ENCODE assay signal across 8 cellular contexts in genomic region chr16:31507929-31508705, GRCh38. TPM values are rescaled to one million over a fixed set of nuclear protein-coding genes. Genes with fewer than 3 reads are reported as not detected.
A peak's percentile ranks its signal among the peaks of the same experiment; 100 is the strongest.
DNase-seq lines count a peak whose midpoint lies in the region; ATAC-seq, FAIRE-seq and TF ChIP-seq lines count a peak whose summit lies in the region.

Gene RUSF1, minus strand, starts transcription at chr16:31508391. Its CDS starts 18 bp downstream, at chr16:31508373.

- H3K9ac ChIP-seq in OCI-LY3 (ENCODE audit: low read length) = peak within 1 kb of the TSS; percentile 79

- H3K27ac ChIP-seq in OCI-LY3 (ENCODE audit: low read length) (peak within 1 kb of the TSS; percentile 52), epithelial cell of prostate (peak within 1 kb of the TSS; percentile 69)

- no peaks in the 10 kb centered on the region for H3K9me3 Mint-ChIP-seq in Calu3 (ENCODE audit: low read depth, unreplicated experiment)

- no TSS peak for BruUV-seq in Calu3 (replicated peaks; lab: Mats Ljungman, UMichigan)

- H3K4me1 Mint-ChIP-seq in Calu3 (ENCODE audit: low read depth, unreplicated experiment) = peaks cover 8% of the 10 kb centered on the region

- H3K9me3 ChIP-seq in OCI-LY3 (ENCODE audit: insufficient read depth, low read length) = no peaks in the 10 kb centered on the region

- DNase-seq in Calu3 (peak; percentile 93), HTR-8/SVneo (ENCODE audit: insufficient read length, low spot score) (peak; percentile 82), activated T-cell treated with anti-CD3 and anti-CD28 coated beads for 24 hours (ENCODE audit: low read depth) (peak; percentile 82), epithelial cell of prostate (ENCODE audit: low read depth, low spot score) (peak; percentile 36), mucosa of gallbladder (ENCODE audit: low spot score) (peak; percentile 92)
- DNase-seq in stimulated activated CD8-positive, alpha-beta memory T cell treated with anti-CD3 and anti-CD28 coated beads, Interleukin-4, amount 100 ng/mL, for 24 hours (ENCODE audit: low read depth) = peak; percentile 82

- H3K79me2 ChIP-seq in OCI-LY3 (ENCODE audit: low read length) = peaks cover 25% of the 10 kb centered on the region

- H3K27ac Mint-ChIP-seq in Calu3 (ENCODE audit: unreplicated experiment) = peak within 1 kb of the TSS; percentile 96

- H3K36me3 ChIP-seq in OCI-LY3 (replicated peaks; ENCODE audit: low read depth, low read length) = peaks cover 4% of the 10 kb centered on the region

- H3K27me3 Mint-ChIP-seq in Calu3 (ENCODE audit: unreplicated experiment) = peaks cover 10% of the 10 kb centered on the region

- H3K4me2 ChIP-seq in OCI-LY3 (ENCODE audit: low read length) = peak within 1 kb of the TSS; percentile 91

- ATAC-seq in GM21367 (IDR thresholded peaks at IDR 0.05; ENCODE audit: unreplicated experiment) = peak; percentile 84

- FAIRE-seq in HTR-8/SVneo (lab: Jason Lieb, UNC) = no peak

- H4K20me1 ChIP-seq in OCI-LY3 (ENCODE audit: insufficient read depth, low read length) = peaks cover 6% of the 10 kb centered on the region; the same call in 1 of the 2 replicates

- H3K36me3 Mint-ChIP-seq in Calu3 (ENCODE audit: insufficient read depth, unreplicated experiment) = peaks cover 36% of the 10 kb centered on the region

- H3K4me3 ChIP-seq in OCI-LY3 (ENCODE audit: low read length) = peak within 1 kb of the TSS; percentile 81

- H2AFZ ChIP-seq in OCI-LY3 (ENCODE audit: low read depth, low read length) = peak within 1 kb of the TSS; percentile 65

- no peaks in the 10 kb centered on the region for H3K27me3 ChIP-seq in OCI-LY3 (ENCODE audit: low read depth, low read length)

- no peak for TF ChIP-seq CTCF in Calu3 (IDR thresholded peaks at IDR 0.05; ENCODE audit: unreplicated experiment)
- no peak for TF ChIP-seq CTCF in OCI-LY3 (IDR thresholded peaks at IDR 0.05; ENCODE audit: low read depth, low read length)

- peaks cover 30% of the 10 kb centered on the region for H3K4me1 ChIP-seq in OCI-LY3 (ENCODE audit: low read length)

- CTCF ChIA-PET in Calu3 (lab: Charles Lee) = interaction anchor here (0.7 to 1.3 kb wide), 2 partner anchors 12 to 47 kb away, joined by 3 read pairs; no protein-coding TSS in a partner anchor

- peak within 1 kb of the TSS; percentile 88 for H3K4me3 Mint-ChIP-seq in Calu3 (ENCODE audit: low read depth, unreplicated experiment)

- intact Hi-C loops in Calu3 (cut with micrococcal nuclease; ENCODE audit: unreplicated experiment) = loop anchor here (5.0 kb wide), 3 partner anchors 51 to 369 kb away; partner anchors contain the start of gene ARMC5

RNA-seq across cellular contexts. Expression of gene RUSF1, which starts in this region (rescaled TPM):
- total RNA-seq in Calu3 (2022) (96.0 and 105 TPM in 2 replicates), mucosa of gallbladder (82.6 TPM)

Comparison
In these comparisons a context has a peak if more than half of its experiments do, and no peak if none do; other contexts are left out.
1. Peak in every context shown above with its lines: DNase-seq, ATAC-seq, H3K4me3 ChIP-seq and H3K27ac ChIP-seq.
2. DNase-seq: peak in every context shown above with its lines; median percentile 93 in Calu3; 92 in mucosa of gallbladder; 82 in HTR-8/SVneo; 82 in activated T-cell treated with anti-CD3 and anti-CD28 coated beads for 24 hours; 82 in stimulated activated CD8-positive, alpha-beta memory T cell treated with anti-CD3 and anti-CD28 coated beads, Interleukin-4, amount 100 ng/mL, for 24 hours; 36 in epithelial cell of prostate.